ENCODE assay signal across 1 cellular context in the genomic region with DNA sequence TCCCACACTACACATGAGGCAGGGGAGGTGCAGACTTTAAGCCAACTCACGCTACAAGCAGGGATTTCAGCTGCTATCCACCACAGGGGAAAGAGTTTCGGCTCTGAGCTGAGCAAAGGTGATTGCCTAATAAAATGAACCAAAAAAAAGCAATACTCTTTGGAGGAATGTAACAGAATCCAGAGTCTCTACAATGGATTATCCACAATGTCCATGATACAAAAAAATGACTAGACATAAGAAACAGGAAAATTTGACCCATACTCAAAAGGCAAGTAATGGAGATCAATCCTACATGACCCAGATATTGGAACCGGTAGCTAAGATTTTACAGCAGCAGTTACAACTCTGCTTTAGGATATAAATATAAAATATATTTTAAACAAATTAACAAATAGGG.
TF ChIP-seq lines count a peak whose summit lies in the region.

No MANE protein-coding gene starts in this region.

TF ChIP-seq in HEK293, 187 proteins besides CTCF, POLR2A, EP300 and RAD21 (continued from another document):
- TF ChIP-seq, protein P1, sequence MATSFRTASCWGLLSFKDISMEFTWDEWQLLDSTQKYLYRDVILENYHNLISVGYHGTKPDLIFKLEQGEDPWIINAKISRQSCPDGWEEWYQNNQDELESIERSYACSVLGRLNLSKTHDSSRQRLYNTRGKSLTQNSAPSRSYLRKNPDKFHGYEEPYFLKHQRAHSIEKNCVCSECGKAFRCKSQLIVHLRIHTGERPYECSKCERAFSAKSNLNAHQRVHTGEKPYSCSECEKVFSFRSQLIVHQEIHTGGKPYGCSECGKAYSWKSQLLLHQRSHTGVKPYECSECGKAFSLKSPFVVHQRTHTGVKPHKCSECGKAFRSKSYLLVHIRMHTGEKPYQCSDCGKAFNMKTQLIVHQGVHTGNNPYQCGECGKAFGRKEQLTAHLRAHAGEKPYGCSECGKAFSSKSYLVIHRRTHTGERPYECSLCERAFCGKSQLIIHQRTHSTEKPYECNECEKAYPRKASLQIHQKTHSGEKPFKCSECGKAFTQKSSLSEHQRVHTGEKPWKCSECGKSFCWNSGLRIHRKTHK (tag by site-specific recombination; IDR thresholded peaks at IDR 0.05), result peak; percentile 94
- TF ChIP-seq MYNN (tag by site-specific recombination; IDR thresholded peaks at IDR 0.05; ENCODE audit: borderline replicate concordance) (no peak), REPIN1 (tag by site-specific recombination; IDR thresholded peaks at IDR 0.05; ENCODE audit: low read depth) (no peak), ZNF274 (IDR thresholded peaks at IDR 0.05; ENCODE audit: low read length) (no peak), ZNF274 (tag by site-specific recombination; IDR thresholded peaks at IDR 0.05; ENCODE audit: borderline replicate concordance) (no peak), WT1 (tag by site-specific recombination; IDR thresholded peaks at IDR 0.05) (no peak)
- TF ChIP-seq, protein P2, sequence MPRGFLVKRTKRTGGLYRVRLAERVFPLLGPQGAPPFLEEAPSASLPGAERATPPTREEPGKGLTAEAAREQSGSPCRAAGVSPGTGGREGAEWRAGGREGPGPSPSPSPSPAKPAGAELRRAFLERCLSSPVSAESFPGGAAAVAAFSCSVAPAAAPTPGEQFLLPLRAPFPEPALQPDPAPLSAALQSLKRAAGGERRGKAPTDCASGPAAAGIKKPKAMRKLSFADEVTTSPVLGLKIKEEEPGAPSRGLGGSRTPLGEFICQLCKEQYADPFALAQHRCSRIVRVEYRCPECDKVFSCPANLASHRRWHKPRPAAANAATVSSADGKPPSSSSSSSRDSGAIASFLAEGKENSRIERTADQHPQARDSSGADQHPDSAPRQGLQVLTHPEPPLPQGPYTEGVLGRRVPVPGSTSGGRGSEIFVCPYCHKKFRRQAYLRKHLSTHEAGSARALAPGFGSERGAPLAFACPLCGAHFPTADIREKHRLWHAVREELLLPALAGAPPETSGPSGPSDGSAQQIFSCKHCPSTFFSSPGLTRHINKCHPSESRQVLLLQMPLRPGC (tag by site-specific recombination; IDR thresholded peaks at IDR 0.05), result no peak
- TF ChIP-seq, protein P3, sequence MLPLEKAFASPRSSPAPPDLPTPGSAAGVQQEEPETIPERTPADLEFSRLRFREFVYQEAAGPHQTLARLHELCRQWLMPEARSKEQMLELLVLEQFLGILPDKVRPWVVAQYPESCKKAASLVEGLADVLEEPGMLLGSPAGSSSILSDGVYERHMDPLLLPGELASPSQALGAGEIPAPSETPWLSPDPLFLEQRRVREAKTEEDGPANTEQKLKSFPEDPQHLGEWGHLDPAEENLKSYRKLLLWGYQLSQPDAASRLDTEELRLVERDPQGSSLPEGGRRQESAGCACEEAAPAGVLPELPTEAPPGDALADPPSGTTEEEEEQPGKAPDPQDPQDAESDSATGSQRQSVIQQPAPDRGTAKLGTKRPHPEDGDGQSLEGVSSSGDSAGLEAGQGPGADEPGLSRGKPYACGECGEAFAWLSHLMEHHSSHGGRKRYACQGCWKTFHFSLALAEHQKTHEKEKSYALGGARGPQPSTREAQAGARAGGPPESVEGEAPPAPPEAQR (tag by site-specific recombination; IDR thresholded peaks at IDR 0.05), result no peak
